8 cellular contexts compared by ENCODE assay signal in genomic region chr4:140152760-140153418, GRCh38. TPM values are rescaled to one million over a fixed set of nuclear protein-coding genes. Genes with fewer than 3 reads are reported as not detected.
DNase-seq lines count a peak whose midpoint lies in the region; ATAC-seq, FAIRE-seq and TF ChIP-seq lines count a peak whose summit lies in the region.

No MANE protein-coding gene starts in this region.

- TF ChIP-seq POLR2A in K562 (conservative IDR thresholded peaks at IDR 0.05): no peak

- no peak for TF ChIP-seq CTCF in AG04449 (IDR thresholded peaks at IDR 0.05; ENCODE audit: insufficient read depth, low read length, missing control alignments)
- no peak for TF ChIP-seq CTCF in K562 (IDR thresholded peaks at IDR 0.05 in 2 of 3, conservative IDR thresholded peaks at IDR 0.05 in 1 of 3; ENCODE audit: insufficient read depth in 2 of 3, low read depth in 1 of 3, low read length in 3 of 3)
- TF ChIP-seq CTCF in retinal pigment epithelial cell (conservative IDR thresholded peaks at IDR 0.05; ENCODE audit: low read depth, low read length): no peak

- H3K4me3 ChIP-seq in AG04449 (ENCODE audit: low read depth, low read length) (peak overlapping the region; percentile 79), HAP-1 (peak overlapping the region; percentile 53), K562 (peak overlapping the region; percentile 61; the same call in 1 of the 2 replicates), iPS DF 6.9 (ENCODE audit: low read length) (peak overlapping the region; percentile 69), retinal pigment epithelial cell (ENCODE audit: low read length) (peak overlapping the region; percentile 88)

- H2AFZ ChIP-seq in K562 (ENCODE audit: low read depth, low read length): peak overlapping the region; percentile 84

- FAIRE-seq in K562 (lab: Jason Lieb, UNC): no peak

- intact Hi-C loops in K562 (cut with micrococcal nuclease): loop anchor here (5.0 kb wide), 2 partner anchors 101 to 486 kb away; partner anchors contain the start of gene MGST2

- POLR2A ChIA-PET in AG04449 (lab: Yijun Ruan, JAX): interaction anchor here (1.2 to 3.4 kb wide), 3 partner anchors 9 to 100 kb away, joined by 3 to 10 read pairs (median 4); no protein-coding TSS in a partner anchor
- POLR2A ChIA-PET in K562 (lab: Yijun Ruan, JAX): interaction anchor here (0.7 to 1.3 kb wide), 2 partner anchors 43 to 105 kb away, joined by 3 read pairs; no protein-coding TSS in a partner anchor

- no peaks in the 10 kb centered on the region for H3K9me3 ChIP-seq in HAP-1
- H3K9me3 ChIP-seq in T-helper 17 cell (ENCODE audit: control insufficient read depth, low read length, poor library complexity, severe bottlenecking): no peaks in the 10 kb centered on the region
- H3K9me3 ChIP-seq in K562 (replicated peaks; ENCODE audit: control insufficient read depth, insufficient read depth, low read depth, low read length): no peaks in the 10 kb centered on the region
- no peaks in the 10 kb centered on the region for H3K9me3 ChIP-seq in iPS DF 6.9 (ENCODE audit: control insufficient read depth, insufficient read depth, low read length)

- no TSS peak for BruUV-seq in K562 (replicated peaks; lab: Mats Ljungman, UMichigan)

- ATAC-seq in T-helper 17 cell: no peak
- peak; percentile 2; the same call in 1 of the 3 replicates for ATAC-seq in K562
- ATAC-seq in GM21515 (IDR thresholded peaks at IDR 0.05; ENCODE audit: unreplicated experiment): no peak

- H3K27ac ChIP-seq in K562 (ENCODE audit: extremely low read depth, low read depth, low read length): no peak overlapping the region
- no peak overlapping the region for H3K27ac ChIP-seq in iPS DF 6.9 (ENCODE audit: low read length)

- H3K27me3 ChIP-seq in HAP-1 (ENCODE audit: low read depth): no peaks in the 10 kb centered on the region
- peaks cover 7 to 22% of the 10 kb centered on the region in 2 experiments; a peak in 3 of 5 replicates for H3K27me3 ChIP-seq in K562 (ENCODE audit: control insufficient read depth in 2 of 2, insufficient read depth in 2 of 2, low read length in 2 of 2)
- H3K27me3 ChIP-seq in iPS DF 6.9 (ENCODE audit: control insufficient read depth, insufficient read depth, low read length): no peaks in the 10 kb centered on the region

- no peak for TF ChIP-seq RAD21 in K562 (CRISPR knock-in tag; conservative IDR thresholded peaks at IDR 0.05 in 1 of 2, IDR thresholded peaks at IDR 0.05 in 1 of 2)

- peak overlapping the region; percentile 93 for H3K4me3 Mint-ChIP-seq in T-helper 17 cell

- no peaks in the 10 kb centered on the region for H3K79me2 ChIP-seq in K562 (ENCODE audit: control insufficient read depth, insufficient read depth, low read length)

- H3K4me1 ChIP-seq in HAP-1: peaks cover 2% of the 10 kb centered on the region; the same call in 1 of the 2 replicates
- H3K4me1 ChIP-seq in K562 (replicated peaks in 1 of 2; ENCODE audit: control insufficient read depth in 2 of 2, insufficient read depth in 2 of 2, low read length in 2 of 2): peaks cover 0 to 33% of the 10 kb centered on the region in 2 experiments; a peak in 3 of 5 replicates
- no peaks in the 10 kb centered on the region for H3K4me1 ChIP-seq in iPS DF 6.9 (ENCODE audit: control insufficient read depth, insufficient read depth, low read length)

- peak overlapping the region; percentile 64 to 86; a peak in 3 of 4 replicates for H3K9ac ChIP-seq in K562 (ENCODE audit: insufficient read depth in 1 of 2, low read depth in 2 of 2, low read length in 2 of 2)

- no peaks in the 10 kb centered on the region for H3K27me3 Mint-ChIP-seq in T-helper 17 cell

- H3K9me1 ChIP-seq in K562 (ENCODE audit: control insufficient read depth, insufficient read depth, low read length): no peaks in the 10 kb centered on the region

- peaks cover 20% of the 10 kb centered on the region for H3K4me1 Mint-ChIP-seq in T-helper 17 cell

- H3K27ac Mint-ChIP-seq in T-helper 17 cell: peak overlapping the region; percentile 67

- in situ Hi-C loops in HAP-1 (cut with MboI; ENCODE audit: low sequenced_read_pairs) (loop anchor here (5.0 to 10.0 kb wide), 4 partner anchors 99 to 172 kb away; no protein-coding TSS in a partner anchor), K562 (cut with MboI) (no loop called here)

- no peaks in the 10 kb centered on the region for H3K36me3 ChIP-seq in HAP-1 (replicated peaks)
- H3K36me3 ChIP-seq in K562 (ENCODE audit: control insufficient read depth, insufficient read depth, low read length): no peaks in the 10 kb centered on the region
- no peaks in the 10 kb centered on the region for H3K36me3 ChIP-seq in iPS DF 6.9 (ENCODE audit: control insufficient read depth, insufficient read depth, low read length)

- CTCF ChIA-PET in AG04449 (lab: Yijun Ruan, JAX): interaction anchor here (0.9 to 2.9 kb wide), 10 partner anchors 28 to 112 kb away, joined by 3 to 11 read pairs (median 3); no protein-coding TSS in a partner anchor
- CTCF ChIA-PET in K562 (lab: Yijun Ruan, JAX; ENCODE audit: low intra/inter-chr PET ratio): no interaction called here

- H3K36me3 Mint-ChIP-seq in T-helper 17 cell (ENCODE audit: low read depth): no peaks in the 10 kb centered on the region

- H3K4me2 ChIP-seq in K562 (ENCODE audit: insufficient read depth, low read length): peak overlapping the region; percentile 78

- no peak for TF ChIP-seq EP300 in K562 (IDR thresholded peaks at IDR 0.05; ENCODE audit: low read length)

- H4K20me1 ChIP-seq in K562 (replicated peaks; ENCODE audit: control insufficient read depth, insufficient read depth, low read length): no peaks in the 10 kb centered on the region

- 5% methylated on average over 27 of the region's 53 CpGs for WGBS in K562 (ENCODE audit: insufficient coverage, low coverage, missing lambda C conversion rate)
- WGBS in iPS DF 6.9 (ENCODE audit: insufficient coverage, insufficient read length): no CpG with 5 or more reads among the region's 53 CpGs

- DNase-seq in AG04449 (ENCODE audit: low read depth, low spot score): no peak
- peak; percentile 21 to 69 for DNase-seq in HAP-1 (ENCODE audit: low spot score in 2 of 2)
- DNase-seq in T-helper 17 cell: peak; percentile 14 to 27 (median 25)
- DNase-seq in K562 (ENCODE audit: extremely low read depth in 1 of 4, low spot score in 3 of 4): peak in 3 of 4 experiments; percentile 16 to 24 (median 17)
- no peak for DNase-seq in iPS DF 6.9 (ENCODE audit: low read depth, low spot score)
- no peak for DNase-seq in retinal pigment epithelial cell (ENCODE audit: low read depth)
- no peak for DNase-seq in iPS-NIHi7 (ENCODE audit: extremely low spot score)

TF ChIP-seq in K562, 482 proteins besides CTCF, POLR2A, EP300 and RAD21 (continues in another document):
- TF ChIP-seq ZNF239 (CRISPR knock-in tag; IDR thresholded peaks at IDR 0.05) (no peak), ATF2 (CRISPR knock-in tag; IDR thresholded peaks at IDR 0.05) (no peak), CBX3 (IDR thresholded peaks at IDR 0.05; ENCODE audit: borderline replicate concordance in 1 of 2, low read length in 2 of 2) (no peak), TFAP4 (CRISPR knock-in tag; IDR thresholded peaks at IDR 0.05; ENCODE audit: borderline replicate concordance) (peak; percentile 24; the same call in 1 of the 2 replicates), CTBP1 (IDR thresholded peaks at IDR 0.05; ENCODE audit: borderline replicate concordance) (0 out of 2 replicates have a peak, but pooled peaks have one; percentile 27), ZEB2 (IDR thresholded peaks at IDR 0.05) (no peak), EGR1 (conservative IDR thresholded peaks at IDR 0.05) (no peak), NRF1 (conservative IDR thresholded peaks at IDR 0.05 in 1 of 2, IDR thresholded peaks at IDR 0.05 in 1 of 2) (0 out of 4 replicates have a peak, but pooled peaks of 1 of the 2 experiments have one; percentile 20), ILK (tag; IDR thresholded peaks at IDR 0.05; ENCODE audit: borderline replicate concordance, low read depth) (no peak)

RNA-seq across cellular contexts. Expression of gene MAML3, which starts 1.1 kb away (rescaled TPM):
- total RNA-seq in T-helper 17 cell (1 to 10 TPM; 1.1 to 4.2 TPM), K562 (2014; rRNA removed) (0.33 and 0.36 TPM in 2 replicates), K562 (2014; rRNA removed; fragmentation: Illumina TruSeq; extraction: Trizol) (0.22 and 0.25 TPM in 2 replicates), K562 (2015; rRNA removed; fragmentation: Illumina TruSeq; extraction: Trizol) (0.22 and 0.23 TPM in 2 replicates), K562 (2021) (0.55 and 0.58 TPM in 2 replicates)
- 1.0 and 1.6 TPM in 2 replicates for total RNA-seq in K562 (2011; cell fraction: chromatin; rRNA removed; ENCODE audit: low replicate concordance)
- 0.33 and 0.79 TPM in 2 replicates for total RNA-seq in K562 (2011; cell fraction: nucleolus; rRNA removed)
- total RNA-seq in K562 (2011; cell fraction: nucleoplasm; rRNA removed): 0.66 and 1.6 TPM in 2 replicates
- polyA plus RNA-seq in K562 (2011; rRNA removed) (0.13 and 0.19 TPM in 2 replicates), K562 (2014; fragmentation: Illumina TruSeq; extraction: Trizol) (0.30 and 0.72 TPM in 2 replicates), K562 (2014; fragmentation: Nextera tagmentation; extraction: Ambion mirVana) (under 1 TPM; 0.01 to 0.06 TPM), K562 (2014; rRNA removed) (0.20 and 0.36 TPM in 2 replicates)
- polyA plus RNA-seq in K562 (2011; cell fraction: cytosol; rRNA removed): 0.15 and 0.55 TPM in 2 replicates
- 0.15 and 0.54 TPM in 2 replicates for polyA plus RNA-seq in K562 (2011; cell fraction: nucleus; rRNA removed)
- 0.33 and 0.83 TPM in 2 replicates for polyA plus RNA-seq in K562 (2012)
- polyA minus RNA-seq in K562 (2011; rRNA and poly(A)+ RNA removed): 0.25 and 0.63 TPM in 2 replicates
- 0.48 TPM in 1 of 2 replicates, not detected in the other for polyA minus RNA-seq in K562 (2011; cell fraction: cytosol; rRNA and poly(A)+ RNA removed)
- 0.44 and 0.94 TPM in 2 replicates for polyA minus RNA-seq in K562 (2011; cell fraction: nucleus; rRNA and poly(A)+ RNA removed)

Comparison
In these comparisons a context has a peak if more than half of its experiments do, and no peak if none do; other contexts are left out.
1. DNase-seq: peak in HAP-1 (2 of 2), T-helper 17 cell (3 of 3) and K562 (3 of 4); none in AG04449 (single experiment), iPS DF 6.9 (single experiment), retinal pigment epithelial cell (single experiment) and iPS-NIHi7 (single experiment).
2. Peak in every context shown above with its lines, with median percentiles within 50 percentile points of each other: H3K4me3 ChIP-seq.